1 cellular context compared by ENCODE assay signal in the genomic region with DNA sequence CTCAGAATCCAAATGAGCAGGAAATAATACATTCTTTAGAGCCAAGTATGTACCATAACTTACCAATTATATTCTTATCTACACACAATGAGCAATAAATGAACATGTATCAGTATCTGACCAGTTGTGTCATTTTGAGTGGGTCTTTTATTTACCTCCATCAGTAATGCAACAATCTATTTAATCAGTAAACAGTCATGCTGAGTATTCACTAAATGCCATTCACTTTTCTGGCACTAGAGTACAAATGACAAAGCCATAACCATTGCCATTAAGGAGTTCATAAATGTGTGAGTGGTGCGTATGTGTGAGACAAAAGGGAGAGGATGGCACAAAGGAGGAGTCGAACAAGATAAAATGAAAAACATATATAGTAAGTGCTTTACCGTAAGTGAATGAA.
TF ChIP-seq lines count a peak whose summit lies in the region.

No MANE protein-coding gene starts in this region.

TF ChIP-seq in GM23338, 12 proteins besides CTCF, POLR2A, EP300 and RAD21 (continued from another document):
- TF ChIP-seq, protein P1, sequence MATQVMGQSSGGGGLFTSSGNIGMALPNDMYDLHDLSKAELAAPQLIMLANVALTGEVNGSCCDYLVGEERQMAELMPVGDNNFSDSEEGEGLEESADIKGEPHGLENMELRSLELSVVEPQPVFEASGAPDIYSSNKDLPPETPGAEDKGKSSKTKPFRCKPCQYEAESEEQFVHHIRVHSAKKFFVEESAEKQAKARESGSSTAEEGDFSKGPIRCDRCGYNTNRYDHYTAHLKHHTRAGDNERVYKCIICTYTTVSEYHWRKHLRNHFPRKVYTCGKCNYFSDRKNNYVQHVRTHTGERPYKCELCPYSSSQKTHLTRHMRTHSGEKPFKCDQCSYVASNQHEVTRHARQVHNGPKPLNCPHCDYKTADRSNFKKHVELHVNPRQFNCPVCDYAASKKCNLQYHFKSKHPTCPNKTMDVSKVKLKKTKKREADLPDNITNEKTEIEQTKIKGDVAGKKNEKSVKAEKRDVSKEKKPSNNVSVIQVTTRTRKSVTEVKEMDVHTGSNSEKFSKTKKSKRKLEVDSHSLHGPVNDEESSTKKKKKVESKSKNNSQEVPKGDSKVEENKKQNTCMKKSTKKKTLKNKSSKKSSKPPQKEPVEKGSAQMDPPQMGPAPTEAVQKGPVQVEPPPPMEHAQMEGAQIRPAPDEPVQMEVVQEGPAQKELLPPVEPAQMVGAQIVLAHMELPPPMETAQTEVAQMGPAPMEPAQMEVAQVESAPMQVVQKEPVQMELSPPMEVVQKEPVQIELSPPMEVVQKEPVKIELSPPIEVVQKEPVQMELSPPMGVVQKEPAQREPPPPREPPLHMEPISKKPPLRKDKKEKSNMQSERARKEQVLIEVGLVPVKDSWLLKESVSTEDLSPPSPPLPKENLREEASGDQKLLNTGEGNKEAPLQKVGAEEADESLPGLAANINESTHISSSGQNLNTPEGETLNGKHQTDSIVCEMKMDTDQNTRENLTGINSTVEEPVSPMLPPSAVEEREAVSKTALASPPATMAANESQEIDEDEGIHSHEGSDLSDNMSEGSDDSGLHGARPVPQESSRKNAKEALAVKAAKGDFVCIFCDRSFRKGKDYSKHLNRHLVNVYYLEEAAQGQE (IDR thresholded peaks at IDR 0.05; ENCODE audit: unreplicated experiment) = no peak
- TF ChIP-seq, protein P2, sequence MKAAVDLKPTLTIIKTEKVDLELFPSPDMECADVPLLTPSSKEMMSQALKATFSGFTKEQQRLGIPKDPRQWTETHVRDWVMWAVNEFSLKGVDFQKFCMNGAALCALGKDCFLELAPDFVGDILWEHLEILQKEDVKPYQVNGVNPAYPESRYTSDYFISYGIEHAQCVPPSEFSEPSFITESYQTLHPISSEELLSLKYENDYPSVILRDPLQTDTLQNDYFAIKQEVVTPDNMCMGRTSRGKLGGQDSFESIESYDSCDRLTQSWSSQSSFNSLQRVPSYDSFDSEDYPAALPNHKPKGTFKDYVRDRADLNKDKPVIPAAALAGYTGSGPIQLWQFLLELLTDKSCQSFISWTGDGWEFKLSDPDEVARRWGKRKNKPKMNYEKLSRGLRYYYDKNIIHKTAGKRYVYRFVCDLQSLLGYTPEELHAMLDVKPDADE (IDR thresholded peaks at IDR 0.05) = no peak
